ENCODE assay signal across 8 cellular contexts in the genomic region with DNA sequence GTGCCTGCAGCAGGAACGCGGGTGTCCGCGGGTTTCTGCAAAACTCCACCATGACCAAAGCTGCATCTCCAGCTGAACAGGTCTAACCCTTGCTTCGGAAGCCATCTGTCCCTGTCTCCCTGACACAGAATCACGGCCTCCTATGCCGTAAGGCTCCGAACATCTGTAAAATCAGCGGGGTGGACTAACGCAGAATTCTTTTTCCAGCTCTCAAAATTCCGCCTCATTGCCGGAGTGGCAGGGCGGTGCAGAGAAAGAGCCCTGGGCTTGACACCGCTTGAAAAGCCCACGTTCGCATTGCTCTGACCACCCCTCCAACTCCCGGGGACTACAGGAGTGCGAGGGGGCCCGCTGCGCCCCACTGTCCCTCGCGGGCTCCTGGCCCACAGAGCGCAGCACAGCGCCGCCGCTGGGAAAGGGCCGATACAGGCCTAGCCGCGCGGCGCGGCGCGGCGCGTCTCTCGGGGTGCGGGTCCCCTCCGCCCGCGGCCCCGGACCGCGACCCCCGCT. TPM values are rescaled to one million over a fixed set of nuclear protein-coding genes. Genes with fewer than 3 reads are reported as not detected.
DNase-seq lines count a peak whose midpoint lies in the region; ATAC-seq and TF ChIP-seq lines count a peak whose summit lies in the region.

No MANE protein-coding gene starts in this region.

- H3K36me3 ChIP-seq in esophagus muscularis mucosa: no peaks in the 10 kb centered on the region

- H3K27me3 ChIP-seq in esophagus muscularis mucosa: no peaks in the 10 kb centered on the region

- intact Hi-C loops in esophagus muscularis mucosa (cut with DNase I) (no loop called here), natural killer cell (cut with micrococcal nuclease) (loop anchor here (1.0 kb wide), 1 partner anchor 15 kb away; no protein-coding TSS in a partner anchor)

- no peaks in the 10 kb centered on the region for H3K9me3 ChIP-seq in esophagus muscularis mucosa

- no peak for TF ChIP-seq POLR2A in esophagus muscularis mucosa (IDR thresholded peaks at IDR 0.05; ENCODE audit: low read depth)

- peaks cover 35% of the 10 kb centered on the region for H3K4me1 Mint-ChIP-seq in T-helper 2 cell treated with Interferon-gamma antibody and Interleukin-4, amounts not matched to agents 5 μg/mL and 100 μg/mL, for 36 hours (ENCODE audit: low read depth)
- H3K4me1 Mint-ChIP-seq in natural killer cell: peaks cover 36 to 41% of the 10 kb centered on the region in 2 donors

- peak; percentile 47 for TF ChIP-seq CTCF in GM20000 (IDR thresholded peaks at IDR 0.05; ENCODE audit: extremely low read depth, missing control alignments)
- peak; percentile 21 to 40 (median 25) for TF ChIP-seq CTCF in esophagus muscularis mucosa (IDR thresholded peaks at IDR 0.05)
- TF ChIP-seq CTCF in natural killer cell (IDR thresholded peaks at IDR 0.05): no peak

- DNase-seq in NCI-H524 (lab: John Stamatoyannopoulos, UW): peak; percentile 27 to 54
- no peak for DNase-seq in NCI-H524 treated with DMSO at 0.1 percent for 48 hours (lab: John Stamatoyannopoulos, UW)
- DNase-seq in GM20000 (ENCODE audit: low spot score): no peak
- no peak for DNase-seq in T-helper 2 cell treated with Interferon-gamma antibody and Interleukin-4, amounts not matched to agents 5 μg/mL and 100 μg/mL, for 36 hours (ENCODE audit: low spot score)
- DNase-seq in esophagus muscularis mucosa (ENCODE audit: extremely low spot score): no peak
- no peak for DNase-seq in natural killer cell
- no peak for DNase-seq in ecto neural progenitor cell (ENCODE audit: low spot score)

- H3K4me3 ChIP-seq in esophagus muscularis mucosa: peak overlapping the region; percentile 62 to 91 (median 76)

- WGBS in esophagus muscularis mucosa: 6% methylated on average over 3 of the region's 45 CpGs

- H3K27ac ChIP-seq in esophagus muscularis mucosa (replicated peaks in 1 of 4): peak overlapping the region; percentile 85 to 90 (median 90)

- no peak overlapping the region for H3K27ac Mint-ChIP-seq in T-helper 2 cell treated with Interferon-gamma antibody and Interleukin-4, amounts not matched to agents 5 μg/mL and 100 μg/mL, for 36 hours
- H3K27ac Mint-ChIP-seq in natural killer cell: peak overlapping the region in 1 of 2 donors; percentile 89

- ATAC-seq in HG03521 (IDR thresholded peaks at IDR 0.05; ENCODE audit: unreplicated experiment) (peak; percentile 51), natural killer cell (peak; percentile 70 to 81 (median 71))

- TF ChIP-seq EP300 in esophagus muscularis mucosa (IDR thresholded peaks at IDR 0.05): no peak

- H3K4me1 ChIP-seq in esophagus muscularis mucosa: peaks cover 43 to 57% (median 54%) of the 10 kb centered on the region in 4 donors

- H3K27me3 Mint-ChIP-seq in T-helper 2 cell treated with Interferon-gamma antibody and Interleukin-4, amounts not matched to agents 5 μg/mL and 100 μg/mL, for 36 hours (ENCODE audit: low read depth): peaks cover 60% of the 10 kb centered on the region
- H3K27me3 Mint-ChIP-seq in natural killer cell (ENCODE audit: low read depth in 2 of 2): no peaks in the 10 kb centered on the region

- no peaks in the 10 kb centered on the region for H3K9me3 Mint-ChIP-seq in T-helper 2 cell treated with Interferon-gamma antibody and Interleukin-4, amounts not matched to agents 5 μg/mL and 100 μg/mL, for 36 hours
- H3K9me3 Mint-ChIP-seq in natural killer cell: no peaks in the 10 kb centered on the region

- no peaks in the 10 kb centered on the region for H3K36me3 Mint-ChIP-seq in T-helper 2 cell treated with Interferon-gamma antibody and Interleukin-4, amounts not matched to agents 5 μg/mL and 100 μg/mL, for 36 hours (ENCODE audit: low read depth)
- no peaks in the 10 kb centered on the region for H3K36me3 Mint-ChIP-seq in natural killer cell

- peak overlapping the region; percentile 84 for H3K4me3 Mint-ChIP-seq in T-helper 2 cell treated with Interferon-gamma antibody and Interleukin-4, amounts not matched to agents 5 μg/mL and 100 μg/mL, for 36 hours
- H3K4me3 Mint-ChIP-seq in natural killer cell: peak overlapping the region; percentile 89

RNA-seq across cellular contexts. Expression of gene DNMBP, which starts 0.4 kb away (rescaled TPM):
- total RNA-seq in esophagus muscularis mucosa: 10 to 100 TPM; 14.5 to 21.6 (median 17.4) TPM
- 10 to 100 TPM; 13.8 to 15.4 (median 14.4) TPM for total RNA-seq in natural killer cell

Comparison
In these comparisons a context has a peak if more than half of its experiments do, and no peak if none do; other contexts are left out.
1. DNase-seq: peak in NCI-H524 (2 of 2); none in NCI-H524 treated with DMSO at 0.1 percent for 48 hours (single experiment), GM20000 (single experiment), T-helper 2 cell treated with Interferon-gamma antibody and Interleukin-4, amounts not matched to agents 5 μg/mL and 100 μg/mL, for 36 hours (single experiment), esophagus muscularis mucosa (single experiment), natural killer cell (single experiment) and ecto neural progenitor cell (single experiment).